ENCODE assay signal across 1 cellular context in the genomic region with DNA sequence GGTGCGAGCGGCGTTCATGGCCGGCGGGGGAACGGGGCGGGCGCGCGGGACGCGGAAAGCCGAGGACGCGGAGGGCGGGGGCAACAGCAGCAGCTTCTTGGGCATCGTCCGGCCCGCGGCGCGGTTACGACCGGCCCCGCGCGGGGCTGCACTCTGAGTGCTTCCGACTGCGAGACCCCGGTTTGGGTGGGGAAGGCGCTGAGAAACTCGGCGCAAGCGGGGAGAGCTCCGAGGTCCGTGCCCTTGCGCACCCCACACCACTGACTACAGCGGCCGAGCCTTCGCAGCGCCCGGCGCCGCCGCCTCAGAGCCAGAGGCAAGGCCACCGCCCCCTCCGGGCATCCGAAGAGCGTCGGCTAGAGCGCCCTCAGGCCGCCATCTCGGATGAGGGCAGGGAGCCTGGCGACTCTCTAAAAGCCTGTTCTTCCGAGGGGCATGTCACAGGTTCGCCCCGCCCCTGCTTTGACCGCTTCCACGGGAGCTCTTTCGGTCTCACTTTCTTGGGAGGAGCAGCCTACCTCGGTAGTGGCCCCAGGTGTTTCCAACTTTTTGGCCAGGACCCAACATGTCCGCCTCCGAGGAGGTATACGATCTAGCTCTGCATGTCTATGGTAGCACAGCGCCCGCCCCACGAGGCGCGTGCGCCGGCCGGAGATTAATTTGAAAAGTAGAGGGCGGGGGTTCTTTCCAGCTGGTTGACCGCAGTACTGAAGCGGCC.
TF ChIP-seq lines count a peak whose summit lies in the region.

A gene with protein sequence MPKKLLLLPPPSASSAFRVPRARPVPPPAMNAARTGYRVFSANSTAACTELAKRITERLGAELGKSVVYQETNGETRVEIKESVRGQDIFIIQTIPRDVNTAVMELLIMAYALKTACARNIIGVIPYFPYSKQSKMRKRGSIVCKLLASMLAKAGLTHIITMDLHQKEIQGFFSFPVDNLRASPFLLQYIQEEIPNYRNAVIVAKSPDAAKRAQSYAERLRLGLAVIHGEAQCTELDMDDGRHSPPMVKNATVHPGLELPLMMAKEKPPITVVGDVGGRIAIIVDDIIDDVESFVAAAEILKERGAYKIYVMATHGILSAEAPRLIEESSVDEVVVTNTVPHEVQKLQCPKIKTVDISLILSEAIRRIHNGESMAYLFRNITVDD (minus strand): TSS at position 318 of the 718 bp plus-strand sequence. CDS start 213 bp downstream, at position 105.

TF ChIP-seq in HEK293, 187 proteins besides CTCF, POLR2A, EP300 and RAD21 (continued from another document and continues in another):
- TF ChIP-seq, protein P1, sequence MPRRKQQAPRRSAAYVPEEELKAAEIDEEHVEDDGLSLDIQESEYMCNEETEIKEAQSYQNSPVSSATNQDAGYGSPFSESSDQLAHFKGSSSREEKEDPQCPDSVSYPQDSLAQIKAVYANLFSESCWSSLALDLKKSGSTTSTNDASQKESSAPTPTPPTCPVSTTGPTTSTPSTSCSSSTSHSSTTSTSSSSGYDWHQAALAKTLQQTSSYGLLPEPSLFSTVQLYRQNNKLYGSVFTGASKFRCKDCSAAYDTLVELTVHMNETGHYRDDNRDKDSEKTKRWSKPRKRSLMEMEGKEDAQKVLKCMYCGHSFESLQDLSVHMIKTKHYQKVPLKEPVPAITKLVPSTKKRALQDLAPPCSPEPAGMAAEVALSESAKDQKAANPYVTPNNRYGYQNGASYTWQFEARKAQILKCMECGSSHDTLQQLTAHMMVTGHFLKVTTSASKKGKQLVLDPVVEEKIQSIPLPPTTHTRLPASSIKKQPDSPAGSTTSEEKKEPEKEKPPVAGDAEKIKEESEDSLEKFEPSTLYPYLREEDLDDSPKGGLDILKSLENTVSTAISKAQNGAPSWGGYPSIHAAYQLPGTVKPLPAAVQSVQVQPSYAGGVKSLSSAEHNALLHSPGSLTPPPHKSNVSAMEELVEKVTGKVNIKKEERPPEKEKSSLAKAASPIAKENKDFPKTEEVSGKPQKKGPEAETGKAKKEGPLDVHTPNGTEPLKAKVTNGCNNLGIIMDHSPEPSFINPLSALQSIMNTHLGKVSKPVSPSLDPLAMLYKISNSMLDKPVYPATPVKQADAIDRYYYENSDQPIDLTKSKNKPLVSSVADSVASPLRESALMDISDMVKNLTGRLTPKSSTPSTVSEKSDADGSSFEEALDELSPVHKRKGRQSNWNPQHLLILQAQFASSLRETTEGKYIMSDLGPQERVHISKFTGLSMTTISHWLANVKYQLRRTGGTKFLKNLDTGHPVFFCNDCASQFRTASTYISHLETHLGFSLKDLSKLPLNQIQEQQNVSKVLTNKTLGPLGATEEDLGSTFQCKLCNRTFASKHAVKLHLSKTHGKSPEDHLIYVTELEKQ (tag by site-specific recombination; IDR thresholded peaks at IDR 0.05; ENCODE audit: borderline replicate concordance), result no peak; the same call in 1 of the 2 replicates
- peak; percentile 71 for TF ChIP-seq ZFHX2 (tag by site-specific recombination; conservative IDR thresholded peaks at IDR 0.05)
- TF ChIP-seq ZNF341 (tag by site-specific recombination; IDR thresholded peaks at IDR 0.05; ENCODE audit: low read depth), result peak; percentile 83
- no peak for TF ChIP-seq PRDM1 (tag by site-specific recombination; IDR thresholded peaks at IDR 0.05)
- TF ChIP-seq ZNF221 (tag by site-specific recombination; IDR thresholded peaks at IDR 0.05; ENCODE audit: borderline replicate concordance), result no peak
- TF ChIP-seq ZNF830 (tag by site-specific recombination; IDR thresholded peaks at IDR 0.05; ENCODE audit: low read depth), result no peak
- TF ChIP-seq, protein P2, sequence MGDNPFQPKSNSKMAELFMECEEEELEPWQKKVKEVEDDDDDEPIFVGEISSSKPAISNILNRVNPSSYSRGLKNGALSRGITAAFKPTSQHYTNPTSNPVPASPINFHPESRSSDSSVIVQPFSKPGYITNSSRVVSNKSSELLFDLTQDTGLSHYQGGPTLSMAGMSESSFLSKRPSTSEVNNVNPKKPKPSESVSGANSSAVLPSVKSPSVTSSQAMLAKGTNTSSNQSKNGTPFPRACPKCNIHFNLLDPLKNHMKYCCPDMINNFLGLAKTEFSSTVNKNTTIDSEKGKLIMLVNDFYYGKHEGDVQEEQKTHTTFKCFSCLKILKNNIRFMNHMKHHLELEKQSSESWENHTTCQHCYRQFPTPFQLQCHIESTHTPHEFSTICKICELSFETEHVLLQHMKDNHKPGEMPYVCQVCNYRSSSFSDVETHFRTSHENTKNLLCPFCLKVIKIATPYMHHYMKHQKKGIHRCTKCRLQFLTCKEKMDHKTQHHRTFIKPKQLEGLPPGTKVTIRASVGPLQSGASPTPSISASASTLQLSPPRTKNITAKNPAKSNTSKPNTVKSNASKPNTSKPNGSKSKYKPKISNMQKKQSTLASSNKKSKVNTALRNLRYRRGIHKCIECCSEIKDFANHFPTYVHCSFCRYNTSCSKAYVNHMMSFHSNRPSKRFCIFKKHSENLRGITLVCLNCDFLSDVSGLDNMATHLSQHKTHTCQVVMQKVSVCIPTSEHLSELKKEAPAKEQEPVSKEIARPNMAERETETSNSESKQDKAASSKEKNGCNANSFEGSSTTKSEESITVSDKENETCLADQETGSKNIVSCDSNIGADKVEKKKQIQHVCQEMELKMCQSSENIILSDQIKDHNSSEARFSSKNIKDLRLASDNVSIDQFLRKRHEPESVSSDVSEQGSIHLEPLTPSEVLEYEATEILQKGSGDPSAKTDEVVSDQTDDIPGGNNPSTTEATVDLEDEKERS (tag by site-specific recombination; IDR thresholded peaks at IDR 0.05), result no peak
- TF ChIP-seq EGR2 (tag by site-specific recombination; IDR thresholded peaks at IDR 0.05; ENCODE audit: low read depth), result 0 out of 2 replicates have a peak, but pooled peaks have one; percentile 13
- no peak for TF ChIP-seq ZNF521 (tag by site-specific recombination; IDR thresholded peaks at IDR 0.05)
- no peak for TF ChIP-seq ZNF416 (tag by site-specific recombination; IDR thresholded peaks at IDR 0.05)
- TF ChIP-seq ZNF621 (tag by site-specific recombination; IDR thresholded peaks at IDR 0.05), result no peak
- TF ChIP-seq ZNF776 (tag by site-specific recombination; IDR thresholded peaks at IDR 0.05; ENCODE audit: borderline replicate concordance), result no peak
- TF ChIP-seq, protein P3, sequence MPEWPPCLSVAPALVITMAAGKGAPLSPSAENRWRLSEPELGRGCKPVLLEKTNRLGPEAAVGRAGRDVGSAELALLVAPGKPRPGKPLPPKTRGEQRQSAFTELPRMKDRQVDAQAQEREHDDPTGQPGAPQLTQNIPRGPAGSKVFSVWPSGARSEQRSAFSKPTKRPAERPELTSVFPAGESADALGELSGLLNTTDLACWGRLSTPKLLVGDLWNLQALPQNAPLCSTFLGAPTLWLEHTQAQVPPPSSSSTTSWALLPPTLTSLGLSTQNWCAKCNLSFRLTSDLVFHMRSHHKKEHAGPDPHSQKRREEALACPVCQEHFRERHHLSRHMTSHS (tag by site-specific recombination; IDR thresholded peaks at IDR 0.05), result no peak
- TF ChIP-seq, protein P4, sequence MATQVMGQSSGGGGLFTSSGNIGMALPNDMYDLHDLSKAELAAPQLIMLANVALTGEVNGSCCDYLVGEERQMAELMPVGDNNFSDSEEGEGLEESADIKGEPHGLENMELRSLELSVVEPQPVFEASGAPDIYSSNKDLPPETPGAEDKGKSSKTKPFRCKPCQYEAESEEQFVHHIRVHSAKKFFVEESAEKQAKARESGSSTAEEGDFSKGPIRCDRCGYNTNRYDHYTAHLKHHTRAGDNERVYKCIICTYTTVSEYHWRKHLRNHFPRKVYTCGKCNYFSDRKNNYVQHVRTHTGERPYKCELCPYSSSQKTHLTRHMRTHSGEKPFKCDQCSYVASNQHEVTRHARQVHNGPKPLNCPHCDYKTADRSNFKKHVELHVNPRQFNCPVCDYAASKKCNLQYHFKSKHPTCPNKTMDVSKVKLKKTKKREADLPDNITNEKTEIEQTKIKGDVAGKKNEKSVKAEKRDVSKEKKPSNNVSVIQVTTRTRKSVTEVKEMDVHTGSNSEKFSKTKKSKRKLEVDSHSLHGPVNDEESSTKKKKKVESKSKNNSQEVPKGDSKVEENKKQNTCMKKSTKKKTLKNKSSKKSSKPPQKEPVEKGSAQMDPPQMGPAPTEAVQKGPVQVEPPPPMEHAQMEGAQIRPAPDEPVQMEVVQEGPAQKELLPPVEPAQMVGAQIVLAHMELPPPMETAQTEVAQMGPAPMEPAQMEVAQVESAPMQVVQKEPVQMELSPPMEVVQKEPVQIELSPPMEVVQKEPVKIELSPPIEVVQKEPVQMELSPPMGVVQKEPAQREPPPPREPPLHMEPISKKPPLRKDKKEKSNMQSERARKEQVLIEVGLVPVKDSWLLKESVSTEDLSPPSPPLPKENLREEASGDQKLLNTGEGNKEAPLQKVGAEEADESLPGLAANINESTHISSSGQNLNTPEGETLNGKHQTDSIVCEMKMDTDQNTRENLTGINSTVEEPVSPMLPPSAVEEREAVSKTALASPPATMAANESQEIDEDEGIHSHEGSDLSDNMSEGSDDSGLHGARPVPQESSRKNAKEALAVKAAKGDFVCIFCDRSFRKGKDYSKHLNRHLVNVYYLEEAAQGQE (tag by site-specific recombination; IDR thresholded peaks at IDR 0.05), result no peak
- TF ChIP-seq ZNF404 (tag by site-specific recombination; IDR thresholded peaks at IDR 0.05), result no peak
- TF ChIP-seq, protein P5, sequence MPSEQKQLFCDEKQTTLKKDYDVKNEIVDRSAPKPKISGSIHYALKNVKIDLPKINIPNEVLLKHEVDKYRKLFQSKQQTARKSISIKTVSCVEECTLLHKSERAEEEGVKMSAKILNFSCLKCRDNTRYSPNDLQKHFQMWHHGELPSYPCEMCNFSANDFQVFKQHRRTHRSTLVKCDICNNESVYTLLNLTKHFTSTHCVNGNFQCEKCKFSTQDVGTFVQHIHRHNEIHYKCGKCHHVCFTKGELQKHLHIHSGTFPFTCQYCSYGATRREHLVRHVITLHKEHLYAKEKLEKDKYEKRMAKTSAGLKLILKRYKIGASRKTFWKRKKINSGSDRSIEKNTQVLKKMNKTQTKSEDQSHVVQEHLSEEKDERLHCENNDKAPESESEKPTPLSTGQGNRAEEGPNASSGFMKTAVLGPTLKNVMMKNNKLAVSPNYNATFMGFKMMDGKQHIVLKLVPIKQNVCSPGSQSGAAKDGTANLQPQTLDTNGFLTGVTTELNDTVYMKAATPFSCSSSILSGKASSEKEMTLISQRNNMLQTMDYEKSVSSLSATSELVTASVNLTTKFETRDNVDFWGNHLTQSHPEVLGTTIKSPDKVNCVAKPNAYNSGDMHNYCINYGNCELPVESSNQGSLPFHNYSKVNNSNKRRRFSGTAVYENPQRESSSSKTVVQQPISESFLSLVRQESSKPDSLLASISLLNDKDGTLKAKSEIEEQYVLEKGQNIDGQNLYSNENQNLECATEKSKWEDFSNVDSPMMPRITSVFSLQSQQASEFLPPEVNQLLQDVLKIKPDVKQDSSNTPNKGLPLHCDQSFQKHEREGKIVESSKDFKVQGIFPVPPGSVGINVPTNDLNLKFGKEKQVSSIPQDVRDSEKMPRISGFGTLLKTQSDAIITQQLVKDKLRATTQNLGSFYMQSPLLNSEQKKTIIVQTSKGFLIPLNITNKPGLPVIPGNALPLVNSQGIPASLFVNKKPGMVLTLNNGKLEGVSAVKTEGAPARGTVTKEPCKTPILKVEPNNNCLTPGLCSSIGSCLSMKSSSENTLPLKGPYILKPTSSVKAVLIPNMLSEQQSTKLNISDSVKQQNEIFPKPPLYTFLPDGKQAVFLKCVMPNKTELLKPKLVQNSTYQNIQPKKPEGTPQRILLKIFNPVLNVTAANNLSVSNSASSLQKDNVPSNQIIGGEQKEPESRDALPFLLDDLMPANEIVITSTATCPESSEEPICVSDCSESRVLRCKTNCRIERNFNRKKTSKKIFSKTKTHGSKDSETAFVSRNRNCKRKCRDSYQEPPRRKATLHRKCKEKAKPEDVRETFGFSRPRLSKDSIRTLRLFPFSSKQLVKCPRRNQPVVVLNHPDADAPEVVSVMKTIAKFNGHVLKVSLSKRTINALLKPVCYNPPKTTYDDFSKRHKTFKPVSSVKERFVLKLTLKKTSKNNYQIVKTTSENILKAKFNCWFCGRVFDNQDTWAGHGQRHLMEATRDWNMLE (tag by site-specific recombination; conservative IDR thresholded peaks at IDR 0.05; ENCODE audit: low read depth), result peak; percentile 65
- no peak for TF ChIP-seq ZNF112 (tag by site-specific recombination; IDR thresholded peaks at IDR 0.05)
- no peak for TF ChIP-seq ZNF37A (tag by site-specific recombination; IDR thresholded peaks at IDR 0.05)
- TF ChIP-seq ZNF24 (tag by site-specific recombination; IDR thresholded peaks at IDR 0.05), result peak; percentile 90; the same call in 1 of the 2 replicates
- TF ChIP-seq, protein P6, sequence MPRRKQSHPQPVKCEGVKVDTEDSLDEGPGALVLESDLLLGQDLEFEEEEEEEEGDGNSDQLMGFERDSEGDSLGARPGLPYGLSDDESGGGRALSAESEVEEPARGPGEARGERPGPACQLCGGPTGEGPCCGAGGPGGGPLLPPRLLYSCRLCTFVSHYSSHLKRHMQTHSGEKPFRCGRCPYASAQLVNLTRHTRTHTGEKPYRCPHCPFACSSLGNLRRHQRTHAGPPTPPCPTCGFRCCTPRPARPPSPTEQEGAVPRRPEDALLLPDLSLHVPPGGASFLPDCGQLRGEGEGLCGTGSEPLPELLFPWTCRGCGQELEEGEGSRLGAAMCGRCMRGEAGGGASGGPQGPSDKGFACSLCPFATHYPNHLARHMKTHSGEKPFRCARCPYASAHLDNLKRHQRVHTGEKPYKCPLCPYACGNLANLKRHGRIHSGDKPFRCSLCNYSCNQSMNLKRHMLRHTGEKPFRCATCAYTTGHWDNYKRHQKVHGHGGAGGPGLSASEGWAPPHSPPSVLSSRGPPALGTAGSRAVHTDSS (tag by site-specific recombination; IDR thresholded peaks at IDR 0.05), result 0 out of 2 replicates have a peak, but pooled peaks have one; percentile 24
- TF ChIP-seq, protein P7, sequence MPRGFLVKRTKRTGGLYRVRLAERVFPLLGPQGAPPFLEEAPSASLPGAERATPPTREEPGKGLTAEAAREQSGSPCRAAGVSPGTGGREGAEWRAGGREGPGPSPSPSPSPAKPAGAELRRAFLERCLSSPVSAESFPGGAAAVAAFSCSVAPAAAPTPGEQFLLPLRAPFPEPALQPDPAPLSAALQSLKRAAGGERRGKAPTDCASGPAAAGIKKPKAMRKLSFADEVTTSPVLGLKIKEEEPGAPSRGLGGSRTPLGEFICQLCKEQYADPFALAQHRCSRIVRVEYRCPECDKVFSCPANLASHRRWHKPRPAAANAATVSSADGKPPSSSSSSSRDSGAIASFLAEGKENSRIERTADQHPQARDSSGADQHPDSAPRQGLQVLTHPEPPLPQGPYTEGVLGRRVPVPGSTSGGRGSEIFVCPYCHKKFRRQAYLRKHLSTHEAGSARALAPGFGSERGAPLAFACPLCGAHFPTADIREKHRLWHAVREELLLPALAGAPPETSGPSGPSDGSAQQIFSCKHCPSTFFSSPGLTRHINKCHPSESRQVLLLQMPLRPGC (tag by site-specific recombination; IDR thresholded peaks at IDR 0.05), result peak; percentile 85
- no peak for TF ChIP-seq ZNF169 (tag by site-specific recombination; IDR thresholded peaks at IDR 0.05)
- no peak for TF ChIP-seq ZNF664 (tag by site-specific recombination; IDR thresholded peaks at IDR 0.05)
- TF ChIP-seq ZNF266 (tag by site-specific recombination; IDR thresholded peaks at IDR 0.05; ENCODE audit: low read depth), result no peak
- TF ChIP-seq ZNF624 (tag by site-specific recombination; IDR thresholded peaks at IDR 0.05), result no peak
- TF ChIP-seq, protein P8, sequence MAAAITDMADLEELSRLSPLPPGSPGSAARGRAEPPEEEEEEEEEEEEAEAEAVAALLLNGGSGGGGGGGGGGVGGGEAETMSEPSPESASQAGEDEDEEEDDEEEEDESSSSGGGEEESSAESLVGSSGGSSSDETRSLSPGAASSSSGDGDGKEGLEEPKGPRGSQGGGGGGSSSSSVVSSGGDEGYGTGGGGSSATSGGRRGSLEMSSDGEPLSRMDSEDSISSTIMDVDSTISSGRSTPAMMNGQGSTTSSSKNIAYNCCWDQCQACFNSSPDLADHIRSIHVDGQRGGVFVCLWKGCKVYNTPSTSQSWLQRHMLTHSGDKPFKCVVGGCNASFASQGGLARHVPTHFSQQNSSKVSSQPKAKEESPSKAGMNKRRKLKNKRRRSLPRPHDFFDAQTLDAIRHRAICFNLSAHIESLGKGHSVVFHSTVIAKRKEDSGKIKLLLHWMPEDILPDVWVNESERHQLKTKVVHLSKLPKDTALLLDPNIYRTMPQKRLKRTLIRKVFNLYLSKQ (tag by site-specific recombination; IDR thresholded peaks at IDR 0.05; ENCODE audit: borderline replicate concordance), result no peak
